Comparison of ENCODE assay signal across 19 cellular contexts in the genomic region with DNA sequence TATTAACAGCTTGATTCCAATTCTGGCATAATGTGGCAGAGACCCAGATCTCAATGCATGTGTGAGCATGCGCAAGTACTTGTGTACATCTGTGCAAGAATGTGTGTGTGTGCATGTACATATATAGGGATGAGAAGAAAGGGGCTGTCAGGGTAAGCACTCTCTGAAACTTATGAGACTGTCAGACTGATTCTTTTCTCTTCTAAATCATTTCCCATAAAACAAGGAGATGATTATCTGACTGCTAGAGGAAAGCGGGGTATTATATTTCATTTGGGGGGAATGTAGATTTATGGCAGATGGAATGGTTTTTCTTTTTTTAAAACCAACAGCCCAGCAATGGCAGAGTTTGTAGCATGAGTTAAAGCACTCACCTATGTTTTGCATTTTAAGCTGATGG.
DNase-seq lines count a peak whose midpoint lies in the region; ATAC-seq and TF ChIP-seq lines count a peak whose summit lies in the region.
"Had no signal": no experiment of that assay in that cellular context is flagged by ENCODE, and none has a peak within 500 bp of the region (broad histone marks: within the 10 kb centered on the region; RNA-seq: fewer than 3 reads in every experiment).

No MANE protein-coding gene starts in this region.

- peaks cover 1% of the 10 kb centered on the region for H3K9me3 Mint-ChIP-seq in nephron

- H3K4me1 Mint-ChIP-seq in nephron, result peaks cover 21% of the 10 kb centered on the region
- H3K4me1 Mint-ChIP-seq: IgD-negative memory B cell had no signal

- no peak overlapping the region for H3K4me3 Mint-ChIP-seq in nephron
- H3K4me3 Mint-ChIP-seq: CD4-positive, alpha-beta T cell had no signal

- no peak for TF ChIP-seq EP300 in esophagus muscularis mucosa (IDR thresholded peaks at IDR 0.05)

- ATAC-seq in HG03521 (IDR thresholded peaks at IDR 0.05; ENCODE audit: unreplicated experiment), result no peak
- ATAC-seq: HepG2 had no signal

- no peaks in the 10 kb centered on the region for H3K9me3 ChIP-seq in esophagus muscularis mucosa
- H3K9me3 ChIP-seq: HAP-1 had no signal

- no peaks in the 10 kb centered on the region for H3K27me3 Mint-ChIP-seq in nephron (ENCODE audit: low read depth)
- H3K27me3 Mint-ChIP-seq: CD4-positive, alpha-beta T cell; IgD-negative memory B cell had no signal

- H3K27me3 ChIP-seq in esophagus muscularis mucosa, result no peaks in the 10 kb centered on the region

- no peaks in the 10 kb centered on the region for H3K4me1 ChIP-seq in esophagus muscularis mucosa
- H3K4me1 ChIP-seq: HAP-1 had no signal

- peak overlapping the region; percentile 17 to 65 (median 32) for H3K27ac Mint-ChIP-seq in nephron
- H3K27ac Mint-ChIP-seq: CD4-positive, alpha-beta T cell; IgD-negative memory B cell had no signal

- no peak overlapping the region for H3K27ac ChIP-seq in esophagus muscularis mucosa (replicated peaks in 1 of 4)
- H3K27ac ChIP-seq: C4-2B, GM23248 had no signal

- no peak for TF ChIP-seq POLR2A in esophagus muscularis mucosa (IDR thresholded peaks at IDR 0.05; ENCODE audit: low read depth)

- WGBS in esophagus muscularis mucosa, result 97% methylated on average over 2 of the region's 2 CpGs

- no peaks in the 10 kb centered on the region for H3K36me3 Mint-ChIP-seq in nephron (ENCODE audit: low read depth)
- H3K36me3 Mint-ChIP-seq: IgD-negative memory B cell had no signal

- TF ChIP-seq CTCF in esophagus muscularis mucosa (IDR thresholded peaks at IDR 0.05) (no peak), nephron (IDR thresholded peaks at IDR 0.05; ENCODE audit: unreplicated experiment in 3 of 3) (no peak), GM10266 (IDR thresholded peaks at IDR 0.05; ENCODE audit: control insufficient read depth, insufficient read depth, low read depth, missing control alignments) (no peak)

- no peak overlapping the region for H3K4me3 ChIP-seq in esophagus muscularis mucosa
- H3K4me3 ChIP-seq: GM23248, HAP-1 had no signal

- no peaks in the 10 kb centered on the region for H3K36me3 ChIP-seq in esophagus muscularis mucosa
- H3K36me3 ChIP-seq: HAP-1 had no signal

- intact Hi-C loops in esophagus muscularis mucosa (cut with DNase I), result no loop called here

- DNase-seq in NCI-H2171 treated with DMSO at 0.1 percent for 48 hours (lab: John Stamatoyannopoulos, UW) (peak; percentile 23), NCI-H2171 (lab: John Stamatoyannopoulos, UW) (no peak), esophagus muscularis mucosa (ENCODE audit: extremely low spot score) (peak; percentile 29), occipital lobe (lab: John Stamatoyannopoulos, UW) (no peak), GM10266 (ENCODE audit: extremely low spot score) (no peak)
- DNase-seq: ACHN; AML-193; CD4-positive, alpha-beta T cell; DMS53; DND-41; EL; GM23248; KBM-7 had no signal

Comparison
In these comparisons a context has a peak if more than half of its experiments do, and no peak if none do; other contexts are left out.
1. DNase-seq: peak in NCI-H2171 treated with DMSO at 0.1 percent for 48 hours (single experiment) and esophagus muscularis mucosa (single experiment); none in NCI-H2171 (single experiment), occipital lobe (single experiment) and GM10266 (single experiment).